Comparison of ENCODE assay signal across 2 cellular contexts in genomic region chr1:52576074-52576473, GRCh38.
A peak's percentile ranks its signal among the peaks of the same experiment; 100 is the strongest.
TF ChIP-seq lines count a peak whose summit lies in the region.

No MANE protein-coding gene starts in this region.

TF ChIP-seq in HEK293, 187 proteins besides CTCF, POLR2A, EP300 and RAD21:
- TF ChIP-seq ZNF121 (tag by site-specific recombination; IDR thresholded peaks at IDR 0.05), result peak; percentile 93
- no peak for TF ChIP-seq PBX3 (CRISPR knock-in tag; IDR thresholded peaks at IDR 0.05)

TF ChIP-seq in K562, 482 proteins besides CTCF, POLR2A, EP300 and RAD21:
- TF ChIP-seq EWSR1 (IDR thresholded peaks at IDR 0.05; ENCODE audit: borderline replicate concordance, low read depth, partially characterized antibody), result no peak
- peak; percentile 9 for TF ChIP-seq RBM25 (IDR thresholded peaks at IDR 0.05; ENCODE audit: low read depth, low read length, severe bottlenecking)
- TF ChIP-seq HMG20A (CRISPR knock-in tag; conservative IDR thresholded peaks at IDR 0.05), result no peak
- peak in 1 of 2 experiments; percentile 45; a peak in 1 of 4 replicates for TF ChIP-seq KDM1A (IDR thresholded peaks at IDR 0.05)
- no peak for TF ChIP-seq NFYB (IDR thresholded peaks at IDR 0.05; ENCODE audit: extremely low read depth, insufficient read length)
- TF ChIP-seq ZNF395 (CRISPR knock-in tag; IDR thresholded peaks at IDR 0.05), result no peak
- peak; percentile 98 for TF ChIP-seq ZNF121 (CRISPR knock-in tag; conservative IDR thresholded peaks at IDR 0.05)
- TF ChIP-seq CREB3L1 (IDR thresholded peaks at IDR 0.05; ENCODE audit: borderline replicate concordance, low read depth), result no peak
- peak; percentile 70 for TF ChIP-seq BCOR (IDR thresholded peaks at IDR 0.05)
